In the genomic region with DNA sequence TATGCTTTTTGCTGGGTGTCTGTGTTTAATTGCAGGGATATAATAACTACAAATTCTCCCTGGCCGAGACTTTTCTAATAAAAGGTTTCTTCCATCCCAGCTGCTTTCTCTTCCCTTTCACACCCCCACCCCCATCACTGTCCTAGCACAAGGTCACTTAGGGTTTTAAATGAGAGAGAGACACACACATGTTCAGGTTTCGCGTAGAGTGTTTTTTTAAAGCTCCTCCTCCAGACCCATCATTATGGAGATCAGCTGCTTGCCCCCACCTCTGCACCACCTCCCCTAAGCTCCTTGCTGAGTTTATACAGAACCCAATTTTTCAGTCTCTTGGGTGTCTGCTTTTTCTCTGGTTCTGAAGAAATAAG, we compare ENCODE assay signal across 1 cellular context.
TF ChIP-seq lines count a peak whose summit lies in the region.

No MANE protein-coding gene starts in this region.

TF ChIP-seq in H1, 55 proteins besides CTCF, POLR2A, EP300 and RAD21:
- TF ChIP-seq TCF12 (IDR thresholded peaks at IDR 0.05; ENCODE audit: low read depth, low read length) (no peak), POU5F1 (IDR thresholded peaks at IDR 0.05; ENCODE audit: low read depth, low read length) (no peak), JUND (IDR thresholded peaks at IDR 0.05; ENCODE audit: low read length) (no peak)
